8 cellular contexts compared by ENCODE assay signal in genomic region chr3:197599089-197599765, GRCh38. TPM values are rescaled to one million over a fixed set of nuclear protein-coding genes. Genes with fewer than 3 reads are reported as not detected.
DNase-seq lines count a peak whose midpoint lies in the region; ATAC-seq and TF ChIP-seq lines count a peak whose summit lies in the region.

No MANE protein-coding gene starts in this region.

- no peaks in the 10 kb centered on the region for H3K36me3 Mint-ChIP-seq in naive thymus-derived CD8-positive, alpha-beta T cell
- peaks cover 11 to 22% of the 10 kb centered on the region in 2 donors for H3K36me3 Mint-ChIP-seq in stimulated activated naive B cell treated with anti-CD40 and anti-IgM and Interleukin-4, amounts not matched to agents 10 μg/mL and 1 μg/mL and 100 μg/mL, for 72 hours

- no peaks in the 10 kb centered on the region for H3K9me3 Mint-ChIP-seq in naive thymus-derived CD8-positive, alpha-beta T cell
- no peaks in the 10 kb centered on the region for H3K9me3 Mint-ChIP-seq in stimulated activated naive B cell treated with anti-CD40 and anti-IgM and Interleukin-4, amounts not matched to agents 10 μg/mL and 1 μg/mL and 100 μg/mL, for 72 hours

- DNase-seq in A172 (ENCODE audit: low spot score) (peak; percentile 68), GM19238 (ENCODE audit: insufficient read length, low spot score) (peak; percentile 85), HT-29 (ENCODE audit: low spot score) (peak; percentile 87), epithelial cell of proximal tubule (ENCODE audit: low read depth) (no peak), NCI-H2081 (lab: John Stamatoyannopoulos, UW) (no peak)
- peak; percentile 55 to 64 for DNase-seq in activated CD8-positive, alpha-beta memory T cell treated with anti-CD3 and anti-CD28 coated beads for 4 hours (ENCODE audit: low read depth in 2 of 2)
- peak; percentile 50 to 89 (median 79) for DNase-seq in naive thymus-derived CD8-positive, alpha-beta T cell
- DNase-seq in stimulated activated naive B cell treated with anti-CD40 and anti-IgM and Interleukin-4, amounts not matched to agents 10 μg/mL and 1 μg/mL and 100 μg/mL, for 72 hours = peak; percentile 69

- POLR2A ChIA-PET in naive thymus-derived CD8-positive, alpha-beta T cell (lab: Charles Lee) = interaction anchor here (0.7 to 1.0 kb wide), 3 partner anchors 18 to 249 kb away, joined by 3 to 5 read pairs (median 3); no protein-coding TSS in a partner anchor

- peak overlapping the region in 2 of 10 donors; percentile 26 to 33 for H3K4me3 Mint-ChIP-seq in naive thymus-derived CD8-positive, alpha-beta T cell
- no peak overlapping the region for H3K4me3 Mint-ChIP-seq in stimulated activated naive B cell treated with anti-CD40 and anti-IgM and Interleukin-4, amounts not matched to agents 10 μg/mL and 1 μg/mL and 100 μg/mL, for 72 hours

- ATAC-seq in naive thymus-derived CD8-positive, alpha-beta T cell = peak; percentile 99 to 100
- ATAC-seq in stimulated activated naive B cell treated with anti-CD40 and anti-IgM and Interleukin-4, amounts not matched to agents 10 μg/mL and 1 μg/mL and 100 μg/mL, for 72 hours (replicated peaks) = peak; percentile 96 to 98

- peak overlapping the region in 7 of 10 donors; percentile 37 to 83 (median 69) for H3K27ac Mint-ChIP-seq in naive thymus-derived CD8-positive, alpha-beta T cell
- H3K27ac Mint-ChIP-seq in stimulated activated naive B cell treated with anti-CD40 and anti-IgM and Interleukin-4, amounts not matched to agents 10 μg/mL and 1 μg/mL and 100 μg/mL, for 72 hours = peak overlapping the region; percentile 62

- H3K27me3 Mint-ChIP-seq in naive thymus-derived CD8-positive, alpha-beta T cell = no peaks in the 10 kb centered on the region
- H3K27me3 Mint-ChIP-seq in stimulated activated naive B cell treated with anti-CD40 and anti-IgM and Interleukin-4, amounts not matched to agents 10 μg/mL and 1 μg/mL and 100 μg/mL, for 72 hours = no peaks in the 10 kb centered on the region

- peak overlapping the region; percentile 31 for H3K4me3 ChIP-seq in epithelial cell of proximal tubule (ENCODE audit: low read depth, low read length)

- H3K4me1 Mint-ChIP-seq in naive thymus-derived CD8-positive, alpha-beta T cell = peaks cover 4 to 10% (median 7%) of the 10 kb centered on the region in 4 donors
- peaks cover 8% of the 10 kb centered on the region in 2 donors for H3K4me1 Mint-ChIP-seq in stimulated activated naive B cell treated with anti-CD40 and anti-IgM and Interleukin-4, amounts not matched to agents 10 μg/mL and 1 μg/mL and 100 μg/mL, for 72 hours

- TF ChIP-seq CTCF in epithelial cell of proximal tubule (conservative IDR thresholded peaks at IDR 0.05; ENCODE audit: low read depth, low read length) = peak; percentile 75

RNA-seq across cellular contexts. Expression of gene BDH1, which starts 43.5 kb away (rescaled TPM):
- total RNA-seq in A172 (2014; rRNA removed; shearing (Covaris generic)) = 0.41 TPM in 1 of 2 replicates, not detected in the other
- 51.5 and 71.2 TPM in 2 replicates for total RNA-seq in HT-29 (2014; rRNA removed; shearing (Covaris generic))
- 7.2 and 20.8 TPM in 2 replicates for total RNA-seq in epithelial cell of proximal tubule
- 10 to 100 TPM; 77.7 to 79.0 TPM for total RNA-seq in naive thymus-derived CD8-positive, alpha-beta T cell
- 10 to 100 TPM; 19.1 to 30.9 (median 26.6) TPM for polyA plus RNA-seq in naive thymus-derived CD8-positive, alpha-beta T cell

Comparison
In these comparisons a context has a peak if more than half of its experiments do, and no peak if none do; other contexts are left out.
1. DNase-seq: peak in A172 (single experiment), GM19238 (single experiment), HT-29 (single experiment), activated CD8-positive, alpha-beta memory T cell treated with anti-CD3 and anti-CD28 coated beads for 4 hours (2 of 2), naive thymus-derived CD8-positive, alpha-beta T cell (10 of 10) and stimulated activated naive B cell treated with anti-CD40 and anti-IgM and Interleukin-4, amounts not matched to agents 10 μg/mL and 1 μg/mL and 100 μg/mL, for 72 hours (single experiment); none in epithelial cell of proximal tubule (single experiment) and NCI-H2081 (0 of 2).